Comparison of ENCODE assay signal across 12 cellular contexts in genomic region chr12:131736807-131737484, GRCh38. TPM values are rescaled to one million over a fixed set of nuclear protein-coding genes. Genes with fewer than 3 reads are reported as not detected.
DNase-seq lines count a peak whose midpoint lies in the region; ATAC-seq, FAIRE-seq and TF ChIP-seq lines count a peak whose summit lies in the region.
"Had no signal": no experiment of that assay in that cellular context is flagged by ENCODE, and none has a peak within 500 bp of the region (broad histone marks: within the 10 kb centered on the region; RNA-seq: fewer than 3 reads in every experiment).

No MANE protein-coding gene starts in this region.

- peak overlapping the region; percentile 82 for H3K4me2 ChIP-seq in astrocyte (ENCODE audit: low read length)
- H3K4me2 ChIP-seq in hepatocyte, result no peak overlapping the region

- H3K4me1 Mint-ChIP-seq in astrocyte (ENCODE audit: low read depth, unreplicated experiment), result peaks cover 19% of the 10 kb centered on the region
- H3K4me1 Mint-ChIP-seq: activated CD4-positive, alpha-beta T cell treated with anti-CD3 and anti-CD28 coated beads, Interleukin-2, amount 10 ng/mL, durations not matched to agents 7 days and 5 days had no signal

- H3K4me3 Mint-ChIP-seq in astrocyte (ENCODE audit: unreplicated experiment), result no peak overlapping the region
- H3K4me3 Mint-ChIP-seq: activated CD4-positive, alpha-beta T cell treated with anti-CD3 and anti-CD28 coated beads, Interleukin-2, amount 10 ng/mL, durations not matched to agents 7 days and 5 days had no signal

- H3K4me1 ChIP-seq in astrocyte (ENCODE audit: insufficient read depth, low read length) (peaks cover 8% of the 10 kb centered on the region), hepatocyte (ENCODE audit: insufficient read depth) (no peaks in the 10 kb centered on the region), spleen (no peaks in the 10 kb centered on the region)
- H3K4me1 ChIP-seq: ascending aorta, sigmoid colon, stomach had no signal

- H3K4me3 ChIP-seq in astrocyte (ENCODE audit: insufficient read depth, low read depth, low read length) (no peak overlapping the region), hepatocyte (no peak overlapping the region), spleen (no peak overlapping the region)
- H3K4me3 ChIP-seq: ascending aorta, sigmoid colon, stomach had no signal

- TF ChIP-seq CTCF in astrocyte (IDR thresholded peaks at IDR 0.05; ENCODE audit: insufficient read depth, low read depth, low read length) (no peak), hepatocyte (IDR thresholded peaks at IDR 0.05; ENCODE audit: poor library complexity) (no peak), spleen (IDR thresholded peaks at IDR 0.05 in 8 of 11, conservative IDR thresholded peaks at IDR 0.05 in 3 of 11) (no peak)

- FAIRE-seq in astrocyte (lab: Jason Lieb, UNC), result peak; percentile 91

- H3K36me3 Mint-ChIP-seq in astrocyte (ENCODE audit: low read depth, unreplicated experiment), result peaks cover 16% of the 10 kb centered on the region

- TF ChIP-seq POLR2A in spleen (IDR thresholded peaks at IDR 0.05), result no peak

- H3K79me2 ChIP-seq in astrocyte (ENCODE audit: insufficient read depth, low read length) (peaks cover 12% of the 10 kb centered on the region), hepatocyte (no peaks in the 10 kb centered on the region)

- no peaks in the 10 kb centered on the region for H3K9me3 Mint-ChIP-seq in astrocyte (ENCODE audit: unreplicated experiment)

- no peaks in the 10 kb centered on the region for H3K9me2 ChIP-seq in hepatocyte (replicated peaks; ENCODE audit: insufficient read depth)

- H3K36me3 ChIP-seq in astrocyte (ENCODE audit: insufficient read depth, low read length) (peaks cover 23% of the 10 kb centered on the region), hepatocyte (replicated peaks; ENCODE audit: insufficient read depth, low read depth) (no peaks in the 10 kb centered on the region), spleen (peaks cover 9 to 99% (median 75%) of the 10 kb centered on the region in 6 donors)

- H3K9ac ChIP-seq in astrocyte (ENCODE audit: low read length), result peak overlapping the region; percentile 71

- H3K27ac Mint-ChIP-seq in astrocyte (ENCODE audit: unreplicated experiment), result peak overlapping the region; percentile 91
- H3K27ac Mint-ChIP-seq: activated CD4-positive, alpha-beta T cell treated with anti-CD3 and anti-CD28 coated beads, Interleukin-2, amount 10 ng/mL, durations not matched to agents 7 days and 5 days had no signal

- DNase-seq in HS-27A (ENCODE audit: low read depth) (peak; percentile 30), astrocyte (ENCODE audit: low read depth) (peak; percentile 85), hepatocyte (ENCODE audit: low spot score) (peak; percentile 51), substantia nigra (lab: John Stamatoyannopoulos, UW) (no peak), spleen (no peak), SHP77 treated with DMSO at 0.1 percent for 48 hours (lab: John Stamatoyannopoulos, UW) (no peak)
- no peak for DNase-seq in activated effector memory CD4-positive, alpha-beta T cell treated with Interleukin-2 at 50 U/mL for 16 hours
- DNase-seq: activated CD4-positive, alpha-beta T cell treated with anti-CD3 and anti-CD28 coated beads, Interleukin-2, amount 10 ng/mL, durations not matched to agents 7 days and 5 days; sigmoid colon; stomach had no signal

- H3K9me3 ChIP-seq in astrocyte (ENCODE audit: insufficient read depth, low read depth, low read length) (no peaks in the 10 kb centered on the region), hepatocyte (ENCODE audit: low read depth) (no peaks in the 10 kb centered on the region), spleen (no peaks in the 10 kb centered on the region)
- H3K9me3 ChIP-seq: ascending aorta, sigmoid colon, stomach had no signal

- H2AFZ ChIP-seq in astrocyte (ENCODE audit: low read depth, low read length) (peak overlapping the region; percentile 22), hepatocyte (no peak overlapping the region)

- ATAC-seq in HG03571 (IDR thresholded peaks at IDR 0.05; ENCODE audit: unreplicated experiment), result no peak

- WGBS in hepatocyte (ENCODE audit: low lambda C conversion rate, missing lambda C conversion rate), result 83% methylated on average over 23 of the region's 24 CpGs
- WGBS in spleen, 5 donors, result 90 to 95% (median 92%) methylated on average over 24 of the region's 24 CpGs

- H3K27ac ChIP-seq in astrocyte (ENCODE audit: low read depth, low read length), result peak overlapping the region; percentile 86
- peak overlapping the region; percentile 53 for H3K27ac ChIP-seq in hepatocyte
- H3K27ac ChIP-seq in substantia nigra (ENCODE audit: low read depth, low read length, poor library complexity, severe bottlenecking), result peak overlapping the region; percentile 82
- no peak overlapping the region for H3K27ac ChIP-seq in spleen
- H3K27ac ChIP-seq: ascending aorta, stomach had no signal

- intact Hi-C loops in spleen (cut with DNase I; ENCODE audit: low total_unique reads), result no loop called here

- H4K20me1 ChIP-seq in astrocyte (ENCODE audit: insufficient read depth, low read length) (peaks cover 5% of the 10 kb centered on the region), hepatocyte (ENCODE audit: insufficient read depth, poor library complexity, severe bottlenecking) (no peaks in the 10 kb centered on the region)

- H3K27me3 ChIP-seq in astrocyte (ENCODE audit: insufficient read depth, low read length) (no peaks in the 10 kb centered on the region), hepatocyte (no peaks in the 10 kb centered on the region), spleen (replicated peaks in 1 of 7) (no peaks in the 10 kb centered on the region)
- H3K27me3 ChIP-seq: ascending aorta, sigmoid colon, stomach had no signal

- H3K27me3 Mint-ChIP-seq in astrocyte (ENCODE audit: low read depth, unreplicated experiment), result no peaks in the 10 kb centered on the region
- H3K27me3 Mint-ChIP-seq: activated CD4-positive, alpha-beta T cell treated with anti-CD3 and anti-CD28 coated beads, Interleukin-2, amount 10 ng/mL, durations not matched to agents 7 days and 5 days had no signal

RNA-seq across cellular contexts. Expression of gene SFSWAP, which starts 26.1 kb away (rescaled TPM):
- total RNA-seq in astrocyte (32.8 and 35.7 TPM in 2 replicates), hepatocyte (15.9 and 25.1 TPM in 2 replicates), spleen (10 to 100 TPM; 50.4 to 74.4 (median 68.6) TPM)
- polyA plus RNA-seq in hepatocyte (21.4 and 26.6 TPM in 2 replicates), spleen (10 to 100 TPM; 19.5 to 33.7 (median 28.8) TPM)

Comparison
In these comparisons a context has a peak if more than half of its experiments do, and no peak if none do; other contexts are left out.
1. DNase-seq: peak in HS-27A (single experiment), astrocyte (single experiment) and hepatocyte (single experiment); none in substantia nigra (0 of 49), spleen (single experiment), activated effector memory CD4-positive, alpha-beta T cell treated with Interleukin-2 at 50 U/mL for 16 hours (single experiment) and SHP77 treated with DMSO at 0.1 percent for 48 hours (single experiment).
2. H3K27ac ChIP-seq: peak in astrocyte (single experiment), hepatocyte (single experiment) and substantia nigra (single experiment); none in spleen (0 of 8).